In the genomic region with DNA sequence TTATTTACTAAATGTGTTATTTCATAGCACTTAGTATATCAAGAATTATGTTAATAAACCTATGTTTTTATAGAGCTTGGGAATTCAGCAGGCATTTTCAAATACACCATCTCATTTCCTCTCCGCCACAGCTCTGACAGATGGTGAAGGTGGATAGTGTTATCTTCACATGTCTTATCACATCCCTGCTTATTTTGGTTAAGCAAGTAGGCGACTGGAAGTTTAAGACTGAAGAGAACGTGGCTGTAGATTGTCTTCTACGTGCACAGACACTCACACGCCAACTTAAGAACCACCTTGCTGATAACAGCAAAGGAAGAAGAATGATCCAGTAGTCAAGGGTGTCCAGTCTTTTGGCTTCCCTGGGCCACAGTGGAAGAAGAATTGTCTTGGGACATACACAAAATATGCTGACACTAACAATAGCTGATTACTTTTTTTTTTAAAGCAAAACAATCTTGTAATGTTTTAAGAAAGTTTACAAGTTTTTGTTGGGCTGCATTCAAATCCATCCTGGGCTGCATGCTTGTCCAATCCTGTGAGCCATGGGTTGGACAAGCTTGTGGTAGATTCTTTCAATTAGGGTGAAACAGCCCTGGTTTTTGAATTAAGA, we compare ENCODE assay signal across 26 cellular contexts. TPM values are rescaled to one million over a fixed set of nuclear protein-coding genes. Genes with fewer than 3 reads are reported as not detected.
"Had no signal": no experiment of that assay in that cellular context is flagged by ENCODE, and none has a peak within 500 bp of the region (broad histone marks: within the 10 kb centered on the region; RNA-seq: fewer than 3 reads in every experiment).

No MANE protein-coding gene starts in this region.

- DNase-seq: activated CD4-positive, alpha-beta T cell treated with anti-CD3 and anti-CD28 coated beads for 36 hours; activated CD4-positive, alpha-beta T cell treated with anti-CD3 and anti-CD28 coated beads, Interleukin-2, amount 50 U/mL, for 4 hours; activated CD4-positive, CD25-positive, alpha-beta regulatory T cell; activated effector memory CD4-positive, alpha-beta T cell treated with Interleukin-2 at 50 U/mL for 16 hours; activated naive CD4-positive, alpha-beta T cell treated with Interleukin-2 at 50 U/mL for 16 hours; activated T-cell treated with anti-CD3 and anti-CD28 coated beads for 4 hours; endodermal cell; foreskin keratinocyte; heart left ventricle; left lung; lower lobe of right lung; naive B cell; nephron progenitor cell; stimulated activated CD4-positive, alpha-beta T cell treated with anti-CD3 and anti-CD28 coated beads, Interleukin-12 subunit alpha, Interleukin-12 subunit beta, amount 100 ng/mL, for 4 hours; stimulated activated CD4-positive, alpha-beta T cell treated with anti-CD3 and anti-CD28 coated beads, Interleukin-4, amount 100 ng/mL, for 1 hour; T-helper 17 cell; T1000; upper lobe of left lung had no signal

- H3K4me1 ChIP-seq: esophagus muscularis mucosa, foreskin keratinocyte, heart left ventricle, left lung, lower lobe of right lung, upper lobe of left lung, vagina had no signal

- H3K9me3 ChIP-seq: esophagus muscularis mucosa, heart left ventricle, left lung, lower lobe of right lung, neutrophil, upper lobe of left lung, vagina had no signal

- H3K27ac ChIP-seq: esophagus muscularis mucosa, foreskin keratinocyte, heart left ventricle, left lung, lower lobe of right lung, neutrophil, skin epidermis, upper lobe of left lung, vagina had no signal

- H3K27me3 ChIP-seq: esophagus muscularis mucosa, foreskin keratinocyte, heart left ventricle, left lung, neutrophil, upper lobe of left lung, vagina had no signal

- ATAC-seq: activated CD4-positive, alpha-beta T cell treated with anti-CD3 and anti-CD28 coated beads for 36 hours; foreskin keratinocyte; heart left ventricle; left lung; lower lobe of right lung; sciatic nerve; T-helper 17 cell had no signal

- H3K36me3 ChIP-seq: neutrophil, vagina had no signal

- H3K4me3 ChIP-seq: esophagus muscularis mucosa, heart left ventricle, left lung, lower lobe of right lung, skin epidermis, upper lobe of left lung, vagina had no signal

RNA-seq across cellular contexts. Expression of gene SCGN, which starts 43.3 kb away (rescaled TPM):
- total RNA-seq: activated CD4-positive, alpha-beta T cell treated with anti-CD3 and anti-CD28 coated beads for 36 hours; bronchial epithelial cell; endodermal cell; foreskin keratinocyte; left lung; lower lobe of right lung; osteocyte; posterior vena cava; sciatic nerve; T-helper 17 cell; vagina had no signal
- polyA plus RNA-seq: foreskin keratinocyte had no signal
